9 cellular contexts compared by ENCODE assay signal in the genomic region with DNA sequence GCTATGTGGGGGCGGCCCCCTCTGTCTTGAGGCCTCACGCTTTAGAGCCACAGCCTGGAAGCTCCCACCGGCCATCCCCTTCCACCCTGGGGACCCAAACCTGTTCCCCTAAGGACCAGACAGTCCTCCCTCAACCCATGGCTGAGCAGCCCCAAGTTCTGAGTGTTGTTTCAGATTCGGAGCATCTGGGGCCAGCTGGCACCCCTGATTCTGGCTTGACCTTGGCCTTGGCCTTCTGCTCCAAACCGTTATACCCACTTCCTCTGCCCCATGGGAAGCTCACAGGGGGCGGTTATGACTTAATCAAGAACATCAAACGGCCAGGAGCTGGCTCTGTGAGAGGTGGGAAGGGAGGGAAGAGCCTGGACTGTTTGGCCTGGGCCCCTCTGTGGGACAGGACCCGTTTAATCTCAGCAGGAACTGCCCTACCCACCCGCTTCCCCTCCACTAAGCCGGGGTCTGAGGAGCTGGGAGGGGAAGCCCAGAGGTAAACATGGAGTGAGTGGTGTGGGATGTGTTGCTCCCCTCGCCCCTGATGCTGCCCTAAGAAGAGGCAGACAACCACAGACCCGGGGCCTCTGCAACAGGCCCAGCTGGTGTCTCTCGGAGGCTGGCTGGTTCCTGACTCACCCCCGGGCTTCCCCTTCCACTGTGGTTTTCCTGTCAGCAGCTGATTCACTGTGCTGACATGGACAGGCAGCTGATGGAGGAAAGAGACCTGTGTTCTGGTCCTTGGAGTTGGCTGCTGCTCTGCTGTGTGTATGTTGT. TPM values are rescaled to one million over a fixed set of nuclear protein-coding genes. Genes with fewer than 3 reads are reported as not detected.
DNase-seq lines count a peak whose midpoint lies in the region; ATAC-seq and TF ChIP-seq lines count a peak whose summit lies in the region.
"Had no signal": no experiment of that assay in that cellular context is flagged by ENCODE, and none has a peak within 500 bp of the region (broad histone marks: within the 10 kb centered on the region; RNA-seq: fewer than 3 reads in every experiment).

No MANE protein-coding gene starts in this region.

- peaks cover 39% of the 10 kb centered on the region for H3K9me1 ChIP-seq in IMR-90 (ENCODE audit: insufficient read depth, low read length)

- H3K4me3 ChIP-seq in CD8-positive, alpha-beta T cell (ENCODE audit: low read depth, low read length), result no peak overlapping the region
- H3K4me3 ChIP-seq in IMR-90 (ENCODE audit: insufficient read depth, low read depth, low read length) (no peak overlapping the region), choroid plexus epithelial cell (ENCODE audit: low read depth, low read length) (no peak overlapping the region), mucosa of descending colon (no peak overlapping the region)
- H3K4me3 ChIP-seq: SK-N-MC had no signal

- H4K8ac ChIP-seq in IMR-90 (ENCODE audit: low read depth in 2 of 2, low read length in 2 of 2), result peak overlapping the region; percentile 66 to 82

- H3K56ac ChIP-seq in IMR-90 (ENCODE audit: extremely low read depth, insufficient read depth, low read length), result peak overlapping the region; percentile 83

- CTCF ChIA-PET in CD8-positive, alpha-beta T cell (lab: Charles Lee), result interaction anchor here (0.9 to 10.7 kb wide), 5 partner anchors 10 to 535 kb away, joined by 3 to 83 read pairs (median 4); no protein-coding TSS in a partner anchor
- CTCF ChIA-PET in IMR-90 (lab: Yijun Ruan, JAX), result interaction anchor here (0.9 to 1.1 kb wide), 3 partner anchors 12 to 342 kb away, joined by 3 to 5 read pairs (median 3); no protein-coding TSS in a partner anchor

- no peaks in the 10 kb centered on the region for H3K27me3 ChIP-seq in CD8-positive, alpha-beta T cell (ENCODE audit: insufficient read depth, low read length)
- H3K27me3 ChIP-seq in IMR-90 (ENCODE audit: control insufficient read depth, insufficient read depth, low read length), result no peaks in the 10 kb centered on the region

- H4K5ac ChIP-seq in IMR-90 (ENCODE audit: low read depth, low read length), result peak overlapping the region; percentile 62

- TF ChIP-seq POLR2A in IMR-90 (IDR thresholded peaks at IDR 0.05; ENCODE audit: low read depth, low read length), result peak; percentile 52

- H4K20me1 ChIP-seq in IMR-90 (ENCODE audit: insufficient read depth, low read length), result no peaks in the 10 kb centered on the region

- peak overlapping the region; percentile 16 for H3K4me3 Mint-ChIP-seq in CD8-positive, alpha-beta T cell

- peaks cover 83% of the 10 kb centered on the region for H3K4me1 Mint-ChIP-seq in CD8-positive, alpha-beta T cell (ENCODE audit: low read depth)

- peaks cover 5% of the 10 kb centered on the region for H3K36me3 Mint-ChIP-seq in CD8-positive, alpha-beta T cell

- peak overlapping the region; percentile 33 for H3K9ac ChIP-seq in IMR-90 (ENCODE audit: low read depth, low read length)

- peak overlapping the region; percentile 87 for H2AK9ac ChIP-seq in IMR-90 (replicated peaks; ENCODE audit: low read depth, low read length, poor library complexity)

- no peaks in the 10 kb centered on the region for H3K9me3 Mint-ChIP-seq in CD8-positive, alpha-beta T cell

- peak overlapping the region; percentile 83 for H3K18ac ChIP-seq in IMR-90 (ENCODE audit: low read depth, low read length)

- no peaks in the 10 kb centered on the region for H3K36me3 ChIP-seq in CD8-positive, alpha-beta T cell (ENCODE audit: insufficient read depth, low read length)
- H3K36me3 ChIP-seq in IMR-90 (ENCODE audit: control insufficient read depth, insufficient read depth, low read length) (no peaks in the 10 kb centered on the region), mucosa of descending colon (ENCODE audit: low read depth) (no peaks in the 10 kb centered on the region)

- H3K23ac ChIP-seq in IMR-90 (ENCODE audit: low read depth, low read length), result peak overlapping the region; percentile 81

- H3K27ac ChIP-seq in CD8-positive, alpha-beta T cell (ENCODE audit: low read depth, low read length), result no peak overlapping the region
- peak overlapping the region; percentile 89 for H3K27ac ChIP-seq in IMR-90 (ENCODE audit: insufficient read depth, low read length)
- H3K27ac ChIP-seq: SK-N-MC had no signal

- POLR2A ChIA-PET in CD8-positive, alpha-beta T cell (lab: Charles Lee), result interaction anchor here (0.8 to 5.7 kb wide), 3 partner anchors 10 to 42 kb away, joined by 3 to 41 read pairs (median 9); no protein-coding TSS in a partner anchor
- POLR2A ChIA-PET in IMR-90 (lab: Charles Lee; ENCODE audit: unreplicated experiment), result no interaction called here

- H4K91ac ChIP-seq in IMR-90 (ENCODE audit: insufficient read depth, low read depth, low read length), result peak overlapping the region; percentile 91

- no CpG with 5 or more reads among the region's 14 CpGs for WGBS in IMR-90 (ENCODE audit: extremely low coverage in 2 of 2, insufficient read length in 1 of 2), 2 experiments

- peak overlapping the region; percentile 90 for H2BK20ac ChIP-seq in IMR-90 (ENCODE audit: low read depth, low read length)

- peak; percentile 19; the same call in 1 of the 2 replicates for TF ChIP-seq RAD21 in IMR-90 (IDR thresholded peaks at IDR 0.05; ENCODE audit: low read length)

- H3K4ac ChIP-seq in IMR-90 (ENCODE audit: low read depth, low read length), result peak overlapping the region; percentile 93

- peak overlapping the region; percentile 87 for H3K27ac Mint-ChIP-seq in CD8-positive, alpha-beta T cell

- peak overlapping the region; percentile 83; the same call in 2 of the 3 replicates for H2BK15ac ChIP-seq in IMR-90 (ENCODE audit: low read depth, low read length)

- peak overlapping the region; percentile 99 for H2AK5ac ChIP-seq in IMR-90 (ENCODE audit: low read depth, low read length)

- peak; percentile 58 to 90 (median 79) for DNase-seq in CD8-positive, alpha-beta T cell
- DNase-seq in IMR-90 (peak; percentile 98), choroid plexus epithelial cell (ENCODE audit: low read depth) (peak; percentile 97), mucosa of descending colon (peak; percentile 67 to 87 (median 68)), DMS79 (lab: John Stamatoyannopoulos, UW) (no peak)
- DNase-seq in activated CD4-positive, alpha-beta T cell treated with anti-CD3 and anti-CD28 coated beads for 4 hours, result peak; percentile 89 to 93
- DNase-seq in stimulated activated CD8-positive, alpha-beta memory T cell treated with anti-CD3 and anti-CD28 coated beads, Interleukin-7, amount 100 ng/mL, for 1 hour (ENCODE audit: low read depth in 2 of 2), result peak; percentile 71

- H3K14ac ChIP-seq in IMR-90 (replicated peaks; ENCODE audit: low read depth, low read length), result peak overlapping the region; percentile 89

- no peaks in the 10 kb centered on the region for H3K9me3 ChIP-seq in CD8-positive, alpha-beta T cell (ENCODE audit: low read length)
- H3K9me3 ChIP-seq in IMR-90 (ENCODE audit: control insufficient read depth, insufficient read depth, low read length) (no peaks in the 10 kb centered on the region), mucosa of descending colon (no peaks in the 10 kb centered on the region)

- peak overlapping the region; percentile 93 for H2BK5ac ChIP-seq in IMR-90 (ENCODE audit: low read depth, low read length, poor library complexity, severe bottlenecking)

- dilution Hi-C loops in IMR-90 (cut with HindIII; ENCODE audit: low sequenced_read_pairs, unreplicated experiment), result no loop called here

- in situ Hi-C loops in IMR-90 (cut with MboI; ENCODE audit: low sequenced_read_pairs), result loop anchor here (25.0 kb wide), 1 partner anchor 1243 kb away; a partner anchor contains a TSS

- H3K79me1 ChIP-seq in IMR-90 (ENCODE audit: low read depth in 1 of 2, low read length in 2 of 2), result peaks cover 42 to 75% of the 10 kb centered on the region in 2 experiments

- TF ChIP-seq CTCF in CD8-positive, alpha-beta T cell (IDR thresholded peaks at IDR 0.05), result no peak
- no peak for TF ChIP-seq CTCF in IMR-90 (conservative IDR thresholded peaks at IDR 0.05; ENCODE audit: low read depth, low read length)
- TF ChIP-seq CTCF in choroid plexus epithelial cell (conservative IDR thresholded peaks at IDR 0.05; ENCODE audit: low read depth, low read length), result no peak
- no peak for TF ChIP-seq CTCF in mucosa of descending colon (IDR thresholded peaks at IDR 0.05)

- intact Hi-C loops in CD8-positive, alpha-beta T cell (cut with DNase I, micrococcal nuclease), result loop anchor here (2.0 to 10.0 kb wide), 8 partner anchors 158 to 1236 kb away; a partner anchor contains a TSS
- intact Hi-C loops in IMR-90 (cut with micrococcal nuclease) (loop anchor here (1.0 to 10.0 kb wide), 3 partner anchors 20 to 196 kb away; a partner anchor contains a TSS), mucosa of descending colon (cut with DNase I, micrococcal nuclease) (no loop called here)

- no peaks in the 10 kb centered on the region for H3K27me3 Mint-ChIP-seq in CD8-positive, alpha-beta T cell (ENCODE audit: low read depth)

- BruUV-seq in IMR-90 (replicated peaks; lab: Mats Ljungman, UMichigan), result no TSS peak

- peak overlapping the region; percentile 94 for H2BK120ac ChIP-seq in IMR-90 (ENCODE audit: low read depth, low read length)

- ATAC-seq in CD8-positive, alpha-beta T cell, result peak; percentile 53
- ATAC-seq in GM21447 (IDR thresholded peaks at IDR 0.05; ENCODE audit: unreplicated experiment), result peak; percentile 44
- ATAC-seq in IMR-90 (ENCODE audit: low read depth), result peak; percentile 44
- peak; percentile 11 for ATAC-seq in mucosa of descending colon

- peak overlapping the region; percentile 39 for H3K4me2 ChIP-seq in IMR-90 (ENCODE audit: low read depth, low read length)

- peaks cover 60% of the 10 kb centered on the region for H3K4me1 ChIP-seq in CD8-positive, alpha-beta T cell (ENCODE audit: insufficient read depth, low read length)
- H3K4me1 ChIP-seq in IMR-90 (ENCODE audit: control insufficient read depth, insufficient read depth, low read length) (peaks cover 49% of the 10 kb centered on the region), mucosa of descending colon (ENCODE audit: low read depth) (peaks cover 29% of the 10 kb centered on the region)

- H2AFZ ChIP-seq in IMR-90 (replicated peaks; ENCODE audit: low read length, poor library complexity), result peak overlapping the region; percentile 83

TF ChIP-seq in IMR-90, 13 proteins besides CTCF, POLR2A, EP300 and RAD21 (continues in another document):
- peak; percentile 47 for TF ChIP-seq BHLHE40 (IDR thresholded peaks at IDR 0.05; ENCODE audit: low read depth, low read length)
- peak; percentile 76 for TF ChIP-seq MAZ (IDR thresholded peaks at IDR 0.05; ENCODE audit: borderline replicate concordance, low read depth, low read length)

RNA-seq across cellular contexts. Expression of a gene that starts 3.4 kb away (rescaled TPM):
- total RNA-seq in CD8-positive, alpha-beta T cell, result 10 to 100 TPM; 28.1 to 32.4 TPM
- 18.9 and 32.8 TPM in 2 replicates for total RNA-seq in IMR-90 (2012; rRNA removed)
- 46.1 and 49.4 TPM in 2 replicates for polyA plus RNA-seq in IMR-90 (2012; rRNA removed)
- 45.9 and 112 TPM in 2 replicates for polyA plus RNA-seq in IMR-90 (2012; cell fraction: cytosol; rRNA removed)
- 14.7 and 27.3 TPM in 2 replicates for polyA plus RNA-seq in IMR-90 (2012; cell fraction: nucleus; rRNA removed; ENCODE audit: low replicate concordance)
- total RNA-seq in mucosa of descending colon, result 10 to 100 TPM; 27.2 to 43.2 (median 29.6) TPM

Comparison
In these comparisons a context has a peak if more than half of its experiments do, and no peak if none do; other contexts are left out.
1. intact Hi-C loops: an anchor here in CD8-positive, alpha-beta T cell (2.0 to 10.0 kb wide) and IMR-90 (1.0 to 10.0 kb wide); none called in mucosa of descending colon.